ENCODE assay signal across 8 cellular contexts in genomic region chr14:89619616-89620273, GRCh38.
DNase-seq lines count a peak whose midpoint lies in the region; ATAC-seq, FAIRE-seq and TF ChIP-seq lines count a peak whose summit lies in the region.

No MANE protein-coding gene starts in this region.

- H3K9ac ChIP-seq in keratinocyte (ENCODE audit: control insufficient read depth, extremely low read depth, insufficient read depth, low read length): peak overlapping the region; percentile 82

- H3K4me3 ChIP-seq in keratinocyte (ENCODE audit: control insufficient read depth in 2 of 3, extremely low read depth in 1 of 3, insufficient read depth in 2 of 3, low read depth in 1 of 3, low read length in 3 of 3) (peak overlapping the region in 2 of 3 experiments; percentile 61 to 77), testis (peak overlapping the region; percentile 74 to 75)

- H3K27me3 ChIP-seq in keratinocyte (ENCODE audit: control insufficient read depth, extremely low read depth, insufficient read depth, low read length) (no peaks in the 10 kb centered on the region), testis (no peaks in the 10 kb centered on the region)

- peaks cover 2% of the 10 kb centered on the region for H3K36me3 Mint-ChIP-seq in activated CD4-positive, alpha-beta T cell treated with anti-CD3 and anti-CD28 coated beads, Interleukin-2, amount 10 ng/mL, durations not matched to agents 24 days and 14 days (ENCODE audit: low read depth)
- no peaks in the 10 kb centered on the region for H3K36me3 Mint-ChIP-seq in activated CD8-positive, alpha-beta T cell treated with anti-CD3 and anti-CD28 coated beads, Interleukin-2, amount 10 ng/mL, durations not matched to agents 7 days and 5 days (ENCODE audit: low read depth)

- peak overlapping the region; percentile 97 for H3K27ac Mint-ChIP-seq in activated CD4-positive, alpha-beta T cell treated with anti-CD3 and anti-CD28 coated beads, Interleukin-2, amount 10 ng/mL, durations not matched to agents 24 days and 14 days
- peak overlapping the region; percentile 97 for H3K27ac Mint-ChIP-seq in activated CD8-positive, alpha-beta T cell treated with anti-CD3 and anti-CD28 coated beads, Interleukin-2, amount 10 ng/mL, durations not matched to agents 7 days and 5 days

- peaks cover 61% of the 10 kb centered on the region for H3K4me1 Mint-ChIP-seq in activated CD4-positive, alpha-beta T cell treated with anti-CD3 and anti-CD28 coated beads, Interleukin-2, amount 10 ng/mL, durations not matched to agents 24 days and 14 days
- peaks cover 54% of the 10 kb centered on the region for H3K4me1 Mint-ChIP-seq in activated CD8-positive, alpha-beta T cell treated with anti-CD3 and anti-CD28 coated beads, Interleukin-2, amount 10 ng/mL, durations not matched to agents 7 days and 5 days (ENCODE audit: low read depth)

- TF ChIP-seq CTCF in keratinocyte (optimal IDR thresholded peaks at IDR 0.05 in 1 of 3, IDR thresholded peaks at IDR 0.05 in 1 of 3, conservative IDR thresholded peaks at IDR 0.05 in 1 of 3; ENCODE audit: extremely low read depth in 1 of 3, insufficient read depth in 2 of 3, low read length in 3 of 3) (no peak), testis (IDR thresholded peaks at IDR 0.05) (no peak)

- H3K9me3 Mint-ChIP-seq in activated CD4-positive, alpha-beta T cell treated with anti-CD3 and anti-CD28 coated beads, Interleukin-2, amount 10 ng/mL, durations not matched to agents 24 days and 14 days: no peaks in the 10 kb centered on the region
- H3K9me3 Mint-ChIP-seq in activated CD8-positive, alpha-beta T cell treated with anti-CD3 and anti-CD28 coated beads, Interleukin-2, amount 10 ng/mL, durations not matched to agents 7 days and 5 days (ENCODE audit: insufficient read depth): no peaks in the 10 kb centered on the region

- DNase-seq in activated CD4-positive, alpha-beta T cell treated with anti-CD3 and anti-CD28 coated beads, Interleukin-2, amount 10 ng/mL, durations not matched to agents 24 days and 14 days: peak; percentile 70
- no peak for DNase-seq in activated CD4-positive, alpha-beta T cell treated with anti-CD3 and anti-CD28 coated beads, Interleukin-2, amount 50 U/mL, for 48 hours
- no peak for DNase-seq in activated CD8-positive, alpha-beta T cell treated with anti-CD3 and anti-CD28 coated beads, Interleukin-2, amount 10 ng/mL, durations not matched to agents 7 days and 5 days
- DNase-seq in keratinocyte (ENCODE audit: low read depth, low spot score) (no peak), testis (no peak), GM19238 (ENCODE audit: insufficient read length, low spot score) (no peak), COLO829 (ENCODE audit: low spot score) (no peak)
- DNase-seq in activated CD4-positive, CD25-positive, alpha-beta regulatory T cell treated with anti-CD3 and anti-CD28 coated beads, Interleukin-2, amount 50 U/mL, for 72 hours: no peak

- intact Hi-C loops in activated CD4-positive, alpha-beta T cell treated with anti-CD3 and anti-CD28 coated beads, Interleukin-2, amount 10 ng/mL, durations not matched to agents 24 days and 14 days (cut with micrococcal nuclease): loop anchor here (2.0 to 5.0 kb wide), 8 partner anchors 81 to 342 kb away; partner anchors contain the start of gene TDP1
- intact Hi-C loops in testis (cut with DNase I; ENCODE audit: low total_unique reads): no loop called here

- H3K9me3 ChIP-seq in keratinocyte (ENCODE audit: control insufficient read depth, low read depth, low read length) (no peaks in the 10 kb centered on the region), testis (no peaks in the 10 kb centered on the region)

- no peaks in the 10 kb centered on the region for H3K79me2 ChIP-seq in keratinocyte (ENCODE audit: control insufficient read depth, insufficient read depth, low read length)

- peak overlapping the region; percentile 90 for H2AFZ ChIP-seq in keratinocyte (ENCODE audit: control insufficient read depth, low read length)

- TF ChIP-seq POLR2A in testis (IDR thresholded peaks at IDR 0.05): no peak

- peaks cover 14% of the 10 kb centered on the region for H3K4me1 ChIP-seq in keratinocyte (ENCODE audit: control insufficient read depth, extremely low read depth, insufficient read depth, low read length)
- H3K4me1 ChIP-seq in testis: peaks cover 14% of the 10 kb centered on the region

- peak overlapping the region; percentile 99 for H3K4me2 ChIP-seq in keratinocyte (ENCODE audit: control insufficient read depth, extremely low read depth, insufficient read depth, low read depth, low read length)

- H3K27me3 Mint-ChIP-seq in activated CD4-positive, alpha-beta T cell treated with anti-CD3 and anti-CD28 coated beads, Interleukin-2, amount 10 ng/mL, durations not matched to agents 24 days and 14 days: no peaks in the 10 kb centered on the region
- no peaks in the 10 kb centered on the region for H3K27me3 Mint-ChIP-seq in activated CD8-positive, alpha-beta T cell treated with anti-CD3 and anti-CD28 coated beads, Interleukin-2, amount 10 ng/mL, durations not matched to agents 7 days and 5 days (ENCODE audit: low read depth)

- ATAC-seq in activated CD8-positive, alpha-beta T cell treated with anti-CD3 and anti-CD28 coated beads, Interleukin-2, amount 10 ng/mL, durations not matched to agents 7 days and 5 days: no peak

- CTCF ChIA-PET in activated CD8-positive, alpha-beta T cell treated with anti-CD3 and anti-CD28 coated beads, Interleukin-2, amount 10 ng/mL, durations not matched to agents 7 days and 5 days (lab: Charles Lee): interaction anchor here (1.0 to 2.4 kb wide), 5 partner anchors 19 to 147 kb away, joined by 3 to 14 read pairs (median 11); no protein-coding TSS in a partner anchor

- dilution Hi-C loops in keratinocyte (cut with MboI; ENCODE audit: extremely low pct_ligation_motif_present, low sequenced_read_pairs): no loop called here

- H3K36me3 ChIP-seq in keratinocyte (ENCODE audit: control insufficient read depth in 2 of 2, extremely low read depth in 1 of 2, insufficient read depth in 2 of 2, low read length in 2 of 2) (no peaks in the 10 kb centered on the region), testis (ENCODE audit: low read depth, missing control alignments) (no peaks in the 10 kb centered on the region)

- no peak for FAIRE-seq in keratinocyte (lab: Jason Lieb, UNC)

- H3K27ac ChIP-seq in keratinocyte (ENCODE audit: control insufficient read depth, insufficient read depth, low read length) (peak overlapping the region; percentile 29), testis (no peak overlapping the region)

- POLR2A ChIA-PET in activated CD8-positive, alpha-beta T cell treated with anti-CD3 and anti-CD28 coated beads, Interleukin-2, amount 10 ng/mL, durations not matched to agents 7 days and 5 days (lab: Charles Lee): interaction anchor here (0.7 to 4.3 kb wide), 23 partner anchors 10 to 204 kb away, joined by 3 to 48 read pairs (median 5); no protein-coding TSS in a partner anchor

- no peaks in the 10 kb centered on the region for H3K9me1 ChIP-seq in keratinocyte (ENCODE audit: control insufficient read depth, extremely low read depth, insufficient read depth, low read length)

- WGBS in testis, 2 donors: 36 to 46% methylated on average over 6 of the region's 6 CpGs

- H3K4me3 Mint-ChIP-seq in activated CD4-positive, alpha-beta T cell treated with anti-CD3 and anti-CD28 coated beads, Interleukin-2, amount 10 ng/mL, durations not matched to agents 24 days and 14 days: peak overlapping the region; percentile 95
- peak overlapping the region; percentile 91 for H3K4me3 Mint-ChIP-seq in activated CD8-positive, alpha-beta T cell treated with anti-CD3 and anti-CD28 coated beads, Interleukin-2, amount 10 ng/mL, durations not matched to agents 7 days and 5 days

- H4K20me1 ChIP-seq in keratinocyte (ENCODE audit: control insufficient read depth, extremely low read depth, insufficient read depth, low read length): no peaks in the 10 kb centered on the region
